Comparison of ENCODE assay signal across 12 cellular contexts in the genomic region with DNA sequence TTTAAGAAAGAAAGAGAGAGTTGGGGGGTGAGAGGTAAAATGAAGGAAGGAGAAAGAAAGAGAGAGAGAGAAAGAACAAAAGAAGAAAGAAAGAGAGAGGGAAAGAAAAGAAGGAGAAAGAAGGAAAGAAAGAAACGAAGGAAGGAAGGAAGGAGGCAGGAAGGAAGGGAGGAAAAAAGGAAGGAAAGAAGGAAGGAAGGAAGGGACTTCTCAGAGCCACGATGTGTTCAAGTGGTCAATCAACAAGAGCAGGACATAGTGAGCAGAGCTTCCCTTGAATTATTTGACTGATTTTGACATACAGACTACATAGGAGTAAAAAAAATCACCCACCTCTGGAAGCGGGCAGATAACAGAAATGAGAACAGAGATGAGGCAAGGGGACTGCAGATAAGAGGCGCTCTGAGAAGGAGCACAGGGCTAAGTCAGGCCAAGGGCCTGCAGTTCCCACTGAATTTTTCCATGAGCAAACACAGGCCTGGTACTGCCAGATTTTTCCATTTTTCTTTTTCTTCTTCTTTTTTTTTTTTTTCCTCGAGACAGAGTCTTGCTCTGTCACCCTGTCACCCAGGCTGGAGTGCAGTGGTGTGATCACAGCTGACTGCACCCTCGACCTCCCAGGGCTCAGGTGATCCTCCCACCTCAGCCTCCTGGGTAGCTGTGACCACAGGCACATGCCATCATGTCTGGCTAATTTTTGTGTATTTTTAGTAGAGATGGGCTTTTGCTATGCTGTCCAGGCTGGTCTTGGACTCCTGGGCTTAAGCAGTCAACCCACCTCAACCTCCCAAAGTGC.
DNase-seq lines count a peak whose midpoint lies in the region; ATAC-seq and TF ChIP-seq lines count a peak whose summit lies in the region.
"Had no signal": no experiment of that assay in that cellular context is flagged by ENCODE, and none has a peak within 500 bp of the region (broad histone marks: within the 10 kb centered on the region; RNA-seq: fewer than 3 reads in every experiment).

No MANE protein-coding gene starts in this region.

- POLR2A ChIA-PET in PC-3 (lab: Charles Lee; ENCODE audit: unreplicated experiment): interaction anchor here (0.6 kb wide), 1 partner anchor 922 kb away, joined by 4 read pairs; no protein-coding TSS in a partner anchor

- H3K27ac ChIP-seq in PC-3 (ENCODE audit: low read length) (peak overlapping the region; percentile 34), right lobe of liver (peak overlapping the region; percentile 40 to 51 (median 47)), testis (peak overlapping the region; percentile 42 to 86)
- H3K27ac ChIP-seq: foreskin keratinocyte had no signal

- H3K9me3 ChIP-seq in PC-3 (ENCODE audit: low read length) (no peaks in the 10 kb centered on the region), right lobe of liver (no peaks in the 10 kb centered on the region), testis (no peaks in the 10 kb centered on the region)
- H3K9me3 ChIP-seq: MG63 had no signal

- H3K36me3 ChIP-seq in PC-3 (ENCODE audit: low read depth, low read length) (no peaks in the 10 kb centered on the region), right lobe of liver (no peaks in the 10 kb centered on the region), testis (ENCODE audit: low read depth, missing control alignments) (no peaks in the 10 kb centered on the region)
- H3K36me3 ChIP-seq: MG63 had no signal

- no peaks in the 10 kb centered on the region for H3K27me3 ChIP-seq in PC-3 (ENCODE audit: low read length)
- H3K27me3 ChIP-seq in right lobe of liver: no peaks in the 10 kb centered on the region
- H3K27me3 ChIP-seq in testis: no peaks in the 10 kb centered on the region
- H3K27me3 ChIP-seq: foreskin keratinocyte, MG63 had no signal

- intact Hi-C loops in PC-3 (cut with micrococcal nuclease): no loop called here
- intact Hi-C loops in right lobe of liver (cut with DNase I): no loop called here
- intact Hi-C loops in testis (cut with DNase I; ENCODE audit: low total_unique reads): no loop called here

- peak overlapping the region; percentile 19; the same call in 1 of the 2 replicates for H3K4me2 ChIP-seq in PC-3 (ENCODE audit: low read length)

- no peak for TF ChIP-seq CTCF in PC-3 (conservative IDR thresholded peaks at IDR 0.05; ENCODE audit: low read depth, low read length)
- no peak for TF ChIP-seq CTCF in right lobe of liver (IDR thresholded peaks at IDR 0.05)
- TF ChIP-seq CTCF in testis (IDR thresholded peaks at IDR 0.05): no peak

- peak; percentile 27 for TF ChIP-seq POLR2A in erythroblast (IDR thresholded peaks at IDR 0.05; ENCODE audit: low read length)
- TF ChIP-seq POLR2A in right lobe of liver (IDR thresholded peaks at IDR 0.05): no peak
- TF ChIP-seq POLR2A in testis (IDR thresholded peaks at IDR 0.05): no peak

- H2AFZ ChIP-seq in PC-3 (ENCODE audit: low read length): peak overlapping the region; percentile 8; the same call in 1 of the 2 replicates

- H3K9ac ChIP-seq in PC-3 (ENCODE audit: low read length): no peak overlapping the region

- 47% methylated on average over 6 of the region's 6 CpGs for WGBS in right lobe of liver (ENCODE audit: insufficient coverage, low coverage, low lambda C conversion rate, missing lambda C conversion rate)
- 51 to 66% methylated on average over 6 of the region's 6 CpGs for whole genome bisulfite sequencing in testis, 2 donors

- no peak for ATAC-seq in PC-3
- peak; percentile 15 to 27 (median 18) for ATAC-seq in right lobe of liver
- no peak for ATAC-seq in HG02610 (IDR thresholded peaks at IDR 0.05; ENCODE audit: unreplicated experiment)
- ATAC-seq: foreskin keratinocyte had no signal

- BruUV-seq in PC-3 (replicated peaks; lab: Mats Ljungman, UMichigan): no TSS peak

- no peaks in the 10 kb centered on the region for H3F3A ChIP-seq in PC-3 (ENCODE audit: low read length, unreplicated experiment)

- H3K4me1 ChIP-seq in PC-3 (ENCODE audit: insufficient read depth, low read length) (peaks cover 21% of the 10 kb centered on the region), right lobe of liver (peaks cover 0 to 4% (median 0%) of the 10 kb centered on the region in 4 donors), testis (peaks cover 9% of the 10 kb centered on the region)

- no peaks in the 10 kb centered on the region for H3K9me2 ChIP-seq in PC-3 (replicated peaks; ENCODE audit: low read length)

- H3K79me2 ChIP-seq in PC-3 (ENCODE audit: low read length): no peaks in the 10 kb centered on the region

- CTCF ChIA-PET in PC-3 (lab: Charles Lee): no interaction called here

- DNase-seq in PC-3: no peak
- DNase-seq in erythroblast (lab: John Stamatoyannopoulos, UW): peak; percentile 89 to 93
- no peak for DNase-seq in right lobe of liver
- no peak for DNase-seq in testis
- no peak for DNase-seq in HPDE6-E6E7 (ENCODE audit: extremely low spot score)
- no peak for DNase-seq in NAMALWA (ENCODE audit: low spot score)
- DNase-seq in NCI-H2196 treated with DMSO at 0.1 percent for 48 hours (lab: John Stamatoyannopoulos, UW; ENCODE audit: unreplicated experiment): no peak
- DNase-seq: activated CD4-positive, alpha-beta T cell treated with anti-CD3 and anti-CD28 coated beads, Interleukin-2, amount 50 U/mL, for 4 hours; foreskin keratinocyte; NCI-H524 treated with DMSO at 0.1 percent for 48 hours had no signal

- H4K20me1 ChIP-seq in PC-3 (ENCODE audit: low read length): no peaks in the 10 kb centered on the region

- no peak overlapping the region for H3K4me3 ChIP-seq in PC-3 (ENCODE audit: low read length)
- no peak overlapping the region for H3K4me3 ChIP-seq in right lobe of liver
- H3K4me3 ChIP-seq in testis: no peak overlapping the region

Comparison
In these comparisons a context has a peak if more than half of its experiments do, and no peak if none do; other contexts are left out.
1. ATAC-seq: peak in right lobe of liver (4 of 4); none in PC-3 (single experiment) and HG02610 (single experiment).
2. DNase-seq: peak in erythroblast (2 of 2); none in PC-3 (single experiment), right lobe of liver (0 of 3), testis (single experiment), HPDE6-E6E7 (single experiment), NAMALWA (single experiment) and NCI-H2196 treated with DMSO at 0.1 percent for 48 hours (single experiment).
3. Peak in every context shown above with its lines, with median percentiles within 50 percentile points of each other: H3K27ac ChIP-seq.